25 cellular contexts compared by ENCODE assay signal in the genomic region with DNA sequence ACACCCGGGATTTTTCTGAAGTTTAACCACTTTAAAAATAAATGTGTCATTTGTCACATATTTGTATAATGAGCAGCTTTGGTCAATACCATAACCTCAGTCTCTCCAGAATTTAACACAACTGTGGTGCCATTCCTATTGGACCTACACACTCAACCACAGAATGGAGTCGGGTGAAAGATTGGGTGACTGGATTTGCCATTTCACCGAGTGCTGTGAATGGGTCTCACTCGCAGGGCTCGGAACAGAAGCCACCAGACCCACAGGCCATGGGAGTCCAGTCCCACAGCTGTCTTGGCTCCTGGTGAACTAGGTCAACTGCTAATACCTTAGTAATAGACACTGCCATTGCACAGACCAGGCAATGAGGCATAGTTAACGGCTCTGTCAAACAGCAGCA.
DNase-seq lines count a peak whose midpoint lies in the region; ATAC-seq, FAIRE-seq and TF ChIP-seq lines count a peak whose summit lies in the region.
"Had no signal": no experiment of that assay in that cellular context is flagged by ENCODE, and none has a peak within 500 bp of the region (broad histone marks: within the 10 kb centered on the region; RNA-seq: fewer than 3 reads in every experiment).

No MANE protein-coding gene starts in this region.

- peaks cover 60% of the 10 kb centered on the region for H3K4me1 ChIP-seq in astrocyte (ENCODE audit: insufficient read depth, low read length)
- peaks cover 25% of the 10 kb centered on the region for H3K4me1 ChIP-seq in mesenchymal stem cell (ENCODE audit: control insufficient read depth, insufficient read depth, low read depth, low read length)

- no peaks in the 10 kb centered on the region for H3K79me2 ChIP-seq in astrocyte (ENCODE audit: insufficient read depth, low read length)

- FAIRE-seq in astrocyte (lab: Jason Lieb, UNC) = peak; percentile 66
- FAIRE-seq: TTC549 had no signal

- H3K4me3 Mint-ChIP-seq in astrocyte (ENCODE audit: unreplicated experiment) = no peak overlapping the region
- H3K4me3 Mint-ChIP-seq: activated naive CD4-positive, alpha-beta T cell treated with anti-CD3 and anti-CD28 coated beads, Interleukin-2, amount 50 U/mL, for 24 hours; activated T-helper 1 cell treated with anti-CD3 and anti-CD28 coated beads, Interleukin-12 subunit alpha, Interleukin-12 subunit beta, Interleukin-2, Interleukin-4 antibody, amounts not matched to agents 30 ng/mL and 10 ng/mL and 1 ng/mL, durations not matched to agents 14 hours and 24 hours and 36 hours; naive thymus-derived CD4-positive, alpha-beta T cell; T-cell had no signal

- no peaks in the 10 kb centered on the region for H3K27me3 Mint-ChIP-seq in astrocyte (ENCODE audit: low read depth, unreplicated experiment)
- H3K27me3 Mint-ChIP-seq: activated naive CD4-positive, alpha-beta T cell treated with anti-CD3 and anti-CD28 coated beads, Interleukin-2, amount 50 U/mL, for 24 hours; naive thymus-derived CD4-positive, alpha-beta T cell; T-cell had no signal

- no peak overlapping the region for H2BK15ac ChIP-seq in mesenchymal stem cell (ENCODE audit: low read depth, poor library complexity, severe bottlenecking)

- H3K4me2 ChIP-seq in astrocyte (ENCODE audit: low read length) (peak overlapping the region; percentile 57), mesenchymal stem cell (ENCODE audit: low read length, poor library complexity, severe bottlenecking) (no peak overlapping the region)

- no peak overlapping the region for H3K4me3 ChIP-seq in AG04450 (ENCODE audit: low read depth, low read length)
- H3K4me3 ChIP-seq in astrocyte (ENCODE audit: insufficient read depth, low read depth, low read length) = no peak overlapping the region
- no peak overlapping the region for H3K4me3 ChIP-seq in mesenchymal stem cell (ENCODE audit: insufficient read depth in 1 of 2, low read depth in 1 of 2, low read length in 2 of 2)
- H3K4me3 ChIP-seq: testis had no signal

- H3K9me3 ChIP-seq in AG04450 (ENCODE audit: control insufficient read depth, insufficient read depth, low read length) (no peaks in the 10 kb centered on the region; the same call in 1 of the 2 replicates), astrocyte (ENCODE audit: insufficient read depth, low read depth, low read length) (no peaks in the 10 kb centered on the region), mesenchymal stem cell (ENCODE audit: control insufficient read depth, low read length) (no peaks in the 10 kb centered on the region)
- H3K9me3 ChIP-seq: testis had no signal

- peaks cover 2% of the 10 kb centered on the region for H3K9me3 Mint-ChIP-seq in astrocyte (ENCODE audit: unreplicated experiment)
- H3K9me3 Mint-ChIP-seq: activated naive CD4-positive, alpha-beta T cell treated with anti-CD3 and anti-CD28 coated beads, Interleukin-2, amount 50 U/mL, for 24 hours; T-cell had no signal

- no peak overlapping the region for H3K4ac ChIP-seq in mesenchymal stem cell (ENCODE audit: low read depth in 1 of 2, low read length in 2 of 2)

- H3K27ac ChIP-seq in AG04450 (ENCODE audit: low read depth, low read length) (peak overlapping the region; percentile 54), astrocyte (ENCODE audit: low read depth, low read length) (peak overlapping the region; percentile 82), mesenchymal stem cell (ENCODE audit: low read length, poor library complexity, severe bottlenecking) (peak overlapping the region; percentile 81)
- H3K27ac ChIP-seq: C4-2B, testis had no signal

- no peak for TF ChIP-seq CTCF in AG04450 (IDR thresholded peaks at IDR 0.05; ENCODE audit: low read depth, low read length)
- TF ChIP-seq CTCF in astrocyte (IDR thresholded peaks at IDR 0.05; ENCODE audit: insufficient read depth, low read depth, low read length) = no peak

- peak overlapping the region in 1 of 2 experiments; percentile 18 for H3K14ac ChIP-seq in mesenchymal stem cell (ENCODE audit: low read length in 2 of 2)

- peak overlapping the region; percentile 95 for H2AK5ac ChIP-seq in mesenchymal stem cell (ENCODE audit: low read length, severe bottlenecking)

- H2AFZ ChIP-seq in astrocyte (ENCODE audit: low read depth, low read length) (no peak overlapping the region), mesenchymal stem cell (ENCODE audit: low read depth, low read length) (no peak overlapping the region)

- peaks cover 5% of the 10 kb centered on the region for H3K79me1 ChIP-seq in mesenchymal stem cell (replicated peaks; ENCODE audit: low read length, poor library complexity, severe bottlenecking)

- H3K9ac ChIP-seq in astrocyte (ENCODE audit: low read length) (peak overlapping the region; percentile 19), mesenchymal stem cell (ENCODE audit: low read length) (no peak overlapping the region)

- peaks cover 3% of the 10 kb centered on the region for H3K36me3 Mint-ChIP-seq in astrocyte (ENCODE audit: low read depth, unreplicated experiment)

- H2BK5ac ChIP-seq in mesenchymal stem cell (ENCODE audit: low read depth, low read length, poor library complexity, severe bottlenecking) = peak overlapping the region; percentile 26

- peak overlapping the region in 1 of 2 experiments; percentile 59 for H2BK12ac ChIP-seq in mesenchymal stem cell (ENCODE audit: low read length in 2 of 2)

- peak overlapping the region in 1 of 2 experiments; percentile 11 for H3K18ac ChIP-seq in mesenchymal stem cell (ENCODE audit: low read depth in 1 of 2, low read length in 2 of 2)

- ATAC-seq in HG02852 (IDR thresholded peaks at IDR 0.05; ENCODE audit: unreplicated experiment) (no peak), GM21526 (IDR thresholded peaks at IDR 0.05; ENCODE audit: low FRiP score, unreplicated experiment) (no peak)
- ATAC-seq: left lobe of liver; naive thymus-derived CD4-positive, alpha-beta T cell; T-cell had no signal

- no peaks in the 10 kb centered on the region for H3K27me3 ChIP-seq in AG04450 (ENCODE audit: control insufficient read depth, insufficient read depth, low read length)
- H3K27me3 ChIP-seq in astrocyte (ENCODE audit: insufficient read depth, low read length) = no peaks in the 10 kb centered on the region
- no peaks in the 10 kb centered on the region for H3K27me3 ChIP-seq in mesenchymal stem cell (ENCODE audit: control insufficient read depth in 1 of 2, insufficient read depth in 1 of 2, low read length in 2 of 2)
- H3K27me3 ChIP-seq: foreskin keratinocyte, testis had no signal

- peaks cover 80% of the 10 kb centered on the region for H3K4me1 Mint-ChIP-seq in astrocyte (ENCODE audit: low read depth, unreplicated experiment)

- no peaks in the 10 kb centered on the region for H4K20me1 ChIP-seq in astrocyte (ENCODE audit: insufficient read depth, low read length)

- no peak overlapping the region for H4K91ac ChIP-seq in mesenchymal stem cell (ENCODE audit: low read length)

- H2BK120ac ChIP-seq in mesenchymal stem cell (ENCODE audit: low read depth, low read length) = no peak overlapping the region

- no peak overlapping the region for H4K8ac ChIP-seq in mesenchymal stem cell (ENCODE audit: low read length)

- DNase-seq in AG04450 (ENCODE audit: low read depth, low spot score) (no peak), LHCN-M2 (ENCODE audit: low read depth) (peak; percentile 54), astrocyte (ENCODE audit: low read depth) (no peak), mesenchymal stem cell (no peak), DMS79 (lab: John Stamatoyannopoulos, UW) (no peak), hippocampal formation (lab: John Stamatoyannopoulos, UW) (no peak)
- DNase-seq: aorta; central memory CD4-positive, alpha-beta T cell; KBM-7; naive thymus-derived CD4-positive, alpha-beta T cell; NCI-H1436; occipital lobe; SHP77; stimulated activated CD4-positive, alpha-beta T cell treated with anti-CD3 and anti-CD28 coated beads, Interleukin-4, amount 100 ng/mL, for 24 hours; stimulated activated naive CD4-positive, alpha-beta T cell; T-cell; testis had no signal

- no peak overlapping the region for H3K23ac ChIP-seq in mesenchymal stem cell (ENCODE audit: low read length in 2 of 2)

- H3K36me3 ChIP-seq in astrocyte (ENCODE audit: insufficient read depth, low read length) (no peaks in the 10 kb centered on the region), mesenchymal stem cell (ENCODE audit: control insufficient read depth in 1 of 2, insufficient read depth in 2 of 2, low read depth in 1 of 2, low read length in 2 of 2) (no peaks in the 10 kb centered on the region)

- CTCF ChIA-PET in AG04450 (lab: Charles Lee) = interaction anchor here (1.0 to 2.4 kb wide), 3 partner anchors 9 to 439 kb away, joined by 3 to 18 read pairs (median 5); no protein-coding TSS in a partner anchor

- WGBS in mesenchymal stem cell = 96% methylated on average over 5 of the region's 6 CpGs

- POLR2A ChIA-PET in AG04450 (lab: Yijun Ruan, JAX) = no interaction called here

- peak overlapping the region; percentile 95 for H3K27ac Mint-ChIP-seq in astrocyte (ENCODE audit: unreplicated experiment)
- H3K27ac Mint-ChIP-seq: activated naive CD4-positive, alpha-beta T cell treated with anti-CD3 and anti-CD28 coated beads, Interleukin-2, amount 50 U/mL, for 24 hours; naive thymus-derived CD4-positive, alpha-beta T cell; T-cell had no signal
